In genomic region chr9:121499177-121499426, GRCh38 we compare ENCODE assay signal across 8 cellular contexts. TPM values are rescaled to one million over a fixed set of nuclear protein-coding genes. Genes with fewer than 3 reads are reported as not detected.
DNase-seq lines count a peak whose midpoint lies in the region; ATAC-seq and TF ChIP-seq lines count a peak whose summit lies in the region.

No MANE protein-coding gene starts in this region.

- intact Hi-C loops in sigmoid colon (cut with DNase I): no loop called here
- intact Hi-C loops in posterior vena cava (cut with DNase I): loop anchor here in 1 of 2 donors (5.0 kb wide), 1 partner anchor 37 kb away; no protein-coding TSS in a partner anchor

- H3K9me3 ChIP-seq in sigmoid colon: peaks cover 0 to 3% (median 0%) of the 10 kb centered on the region in 4 donors

- DNase-seq in WTC11 (ENCODE audit: low spot score): no peak
- no peak for DNase-seq in glutamatergic neuron
- DNase-seq in sigmoid colon: no peak
- DNase-seq in SW 1271 (lab: John Stamatoyannopoulos, UW): no peak
- DNase-seq in DMS114 treated with DMSO at 0.1 percent for 48 hours (lab: John Stamatoyannopoulos, UW; ENCODE audit: unreplicated experiment): no peak
- no peak for DNase-seq in posterior vena cava (ENCODE audit: low spot score)

- no peak for TF ChIP-seq POLR2A in sigmoid colon (IDR thresholded peaks at IDR 0.05)

- 2 to 4% methylated on average over 8 of the region's 8 CpGs for WGBS in sigmoid colon, 2 donors

- H3K36me3 Mint-ChIP-seq in WTC11 (0 out of 2 replicates have a peak, but pooled peaks cover 4% of the 10 kb centered on the region), glutamatergic neuron (ENCODE audit: unreplicated experiment) (peaks cover 9% of the 10 kb centered on the region)

- H3K4me1 Mint-ChIP-seq in WTC11: peaks cover 35% of the 10 kb centered on the region
- peaks cover 6% of the 10 kb centered on the region for H3K4me1 Mint-ChIP-seq in glutamatergic neuron (ENCODE audit: low read depth, unreplicated experiment)

- H3K4me1 ChIP-seq in sigmoid colon: peaks cover 0 to 27% (median 24%) of the 10 kb centered on the region in 4 donors

- peak overlapping the region; percentile 53 to 69 (median 65) for H3K27ac ChIP-seq in sigmoid colon

- TF ChIP-seq EP300 in sigmoid colon (IDR thresholded peaks at IDR 0.05): no peak

- H3K27me3 ChIP-seq in sigmoid colon: peaks cover 0 to 25% (median 7%) of the 10 kb centered on the region in 3 donors

- POLR2A ChIA-PET in WTC11 (lab: Charles Lee): no interaction called here

- H3K9me3 Mint-ChIP-seq in WTC11 (peaks cover 10% of the 10 kb centered on the region), glutamatergic neuron (ENCODE audit: unreplicated experiment) (peaks cover 7% of the 10 kb centered on the region)

- H3K27ac Mint-ChIP-seq in WTC11 (no peak overlapping the region), glutamatergic neuron (ENCODE audit: unreplicated experiment) (no peak overlapping the region)

- TF ChIP-seq CTCF in GM12875 (IDR thresholded peaks at IDR 0.05; ENCODE audit: borderline replicate concordance, insufficient read depth, low read depth, low read length) (no peak), WTC11 (IDR thresholded peaks at IDR 0.05) (no peak), glutamatergic neuron (IDR thresholded peaks at IDR 0.05; ENCODE audit: partially characterized antibody, unreplicated experiment) (no peak), sigmoid colon (IDR thresholded peaks at IDR 0.05) (no peak)

- H3K4me3 Mint-ChIP-seq in WTC11: peak overlapping the region; percentile 79
- H3K4me3 Mint-ChIP-seq in glutamatergic neuron (ENCODE audit: unreplicated experiment): peak overlapping the region; percentile 76

- CTCF ChIA-PET in WTC11 (lab: Charles Lee): interaction anchor here (0.6 to 2.8 kb wide), 10 partner anchors 7 to 185 kb away, joined by 3 to 11 read pairs (median 4); no protein-coding TSS in a partner anchor

- no peaks in the 10 kb centered on the region for H3K36me3 ChIP-seq in sigmoid colon

- H3K27me3 Mint-ChIP-seq in WTC11 (ENCODE audit: low read depth) (peaks cover 84% of the 10 kb centered on the region), glutamatergic neuron (ENCODE audit: unreplicated experiment) (peaks cover 20% of the 10 kb centered on the region)

- H3K4me3 ChIP-seq in GM12875 (ENCODE audit: low read depth, low read length) (peak overlapping the region; percentile 29), sigmoid colon (peak overlapping the region; percentile 26 to 58 (median 50))

- ATAC-seq in WTC11 (peak; percentile 6; the same call in 1 of the 2 replicates), GM18870 (IDR thresholded peaks at IDR 0.05; ENCODE audit: unreplicated experiment) (no peak)

TF ChIP-seq in WTC11, 78 proteins besides CTCF, POLR2A, EP300 and RAD21:
- TF ChIP-seq OVOL2 (CRISPR knock-in tag; IDR thresholded peaks at IDR 0.05; ENCODE audit: borderline replicate concordance): no peak
- no peak for TF ChIP-seq FOXJ3 (CRISPR knock-in tag; IDR thresholded peaks at IDR 0.05; ENCODE audit: borderline replicate concordance)
- no peak for TF ChIP-seq KAT7 (CRISPR knock-in tag; IDR thresholded peaks at IDR 0.05; ENCODE audit: borderline replicate concordance)
- TF ChIP-seq PRRX2 (CRISPR knock-in tag; IDR thresholded peaks at IDR 0.05): no peak
- TF ChIP-seq, protein P1, sequence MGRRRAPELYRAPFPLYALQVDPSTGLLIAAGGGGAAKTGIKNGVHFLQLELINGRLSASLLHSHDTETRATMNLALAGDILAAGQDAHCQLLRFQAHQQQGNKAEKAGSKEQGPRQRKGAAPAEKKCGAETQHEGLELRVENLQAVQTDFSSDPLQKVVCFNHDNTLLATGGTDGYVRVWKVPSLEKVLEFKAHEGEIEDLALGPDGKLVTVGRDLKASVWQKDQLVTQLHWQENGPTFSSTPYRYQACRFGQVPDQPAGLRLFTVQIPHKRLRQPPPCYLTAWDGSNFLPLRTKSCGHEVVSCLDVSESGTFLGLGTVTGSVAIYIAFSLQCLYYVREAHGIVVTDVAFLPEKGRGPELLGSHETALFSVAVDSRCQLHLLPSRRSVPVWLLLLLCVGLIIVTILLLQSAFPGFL (CRISPR knock-in tag; IDR thresholded peaks at IDR 0.05; ENCODE audit: borderline replicate concordance): no peak
- no peak for TF ChIP-seq ERG (CRISPR knock-in tag; IDR thresholded peaks at IDR 0.05)
- no peak for TF ChIP-seq MYBL2 (CRISPR knock-in tag; IDR thresholded peaks at IDR 0.05)
- TF ChIP-seq, protein P2, sequence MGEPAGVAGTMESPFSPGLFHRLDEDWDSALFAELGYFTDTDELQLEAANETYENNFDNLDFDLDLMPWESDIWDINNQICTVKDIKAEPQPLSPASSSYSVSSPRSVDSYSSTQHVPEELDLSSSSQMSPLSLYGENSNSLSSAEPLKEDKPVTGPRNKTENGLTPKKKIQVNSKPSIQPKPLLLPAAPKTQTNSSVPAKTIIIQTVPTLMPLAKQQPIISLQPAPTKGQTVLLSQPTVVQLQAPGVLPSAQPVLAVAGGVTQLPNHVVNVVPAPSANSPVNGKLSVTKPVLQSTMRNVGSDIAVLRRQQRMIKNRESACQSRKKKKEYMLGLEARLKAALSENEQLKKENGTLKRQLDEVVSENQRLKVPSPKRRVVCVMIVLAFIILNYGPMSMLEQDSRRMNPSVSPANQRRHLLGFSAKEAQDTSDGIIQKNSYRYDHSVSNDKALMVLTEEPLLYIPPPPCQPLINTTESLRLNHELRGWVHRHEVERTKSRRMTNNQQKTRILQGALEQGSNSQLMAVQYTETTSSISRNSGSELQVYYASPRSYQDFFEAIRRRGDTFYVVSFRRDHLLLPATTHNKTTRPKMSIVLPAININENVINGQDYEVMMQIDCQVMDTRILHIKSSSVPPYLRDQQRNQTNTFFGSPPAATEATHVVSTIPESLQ (CRISPR knock-in tag; IDR thresholded peaks at IDR 0.05): no peak
- TF ChIP-seq NFE2L1 (CRISPR knock-in tag; IDR thresholded peaks at IDR 0.05): no peak
- TF ChIP-seq MAX (CRISPR knock-in tag; IDR thresholded peaks at IDR 0.05): no peak
- no peak for TF ChIP-seq RORB (CRISPR knock-in tag; IDR thresholded peaks at IDR 0.05)
- no peak for TF ChIP-seq MXD4 (CRISPR knock-in tag; IDR thresholded peaks at IDR 0.05; ENCODE audit: borderline replicate concordance)
- TF ChIP-seq, protein P3, sequence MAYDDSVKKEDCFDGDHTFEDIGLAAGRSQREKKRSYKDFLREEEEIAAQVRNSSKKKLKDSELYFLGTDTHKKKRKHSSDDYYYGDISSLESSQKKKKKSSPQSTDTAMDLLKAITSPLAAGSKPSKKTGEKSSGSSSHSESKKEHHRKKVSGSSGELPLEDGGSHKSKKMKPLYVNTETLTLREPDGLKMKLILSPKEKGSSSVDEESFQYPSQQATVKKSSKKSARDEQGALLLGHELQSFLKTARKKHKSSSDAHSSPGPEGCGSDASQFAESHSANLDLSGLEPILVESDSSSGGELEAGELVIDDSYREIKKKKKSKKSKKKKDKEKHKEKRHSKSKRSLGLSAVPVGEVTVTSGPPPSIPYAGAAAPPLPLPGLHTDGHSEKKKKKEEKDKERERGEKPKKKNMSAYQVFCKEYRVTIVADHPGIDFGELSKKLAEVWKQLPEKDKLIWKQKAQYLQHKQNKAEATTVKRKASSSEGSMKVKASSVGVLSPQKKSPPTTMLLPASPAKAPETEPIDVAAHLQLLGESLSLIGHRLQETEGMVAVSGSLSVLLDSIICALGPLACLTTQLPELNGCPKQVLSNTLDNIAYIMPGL (CRISPR knock-in tag; IDR thresholded peaks at IDR 0.05): no peak

RNA-seq across cellular contexts. Expression of gene GGTA1, which starts 0.5 kb away (rescaled TPM):
- total RNA-seq in WTC11 (2021) (not detected in 3 replicates), glutamatergic neuron (ENCODE audit: unreplicated experiment) (not detected), sigmoid colon (10 to 100 TPM in 2 of 4 donors, 1 to 10 TPM in 2; 5.5 to 12.8 (median 8.7) TPM), posterior vena cava (10 to 100 TPM in 1 of 2 donors, 1 to 10 TPM in 1; 3.8 to 11.0 TPM)
- 10 to 100 TPM in 1 of 3 donors, 1 to 10 TPM in 2; 3.6 to 18.0 (median 5.1) TPM for polyA plus RNA-seq in sigmoid colon
